In the genomic region with DNA sequence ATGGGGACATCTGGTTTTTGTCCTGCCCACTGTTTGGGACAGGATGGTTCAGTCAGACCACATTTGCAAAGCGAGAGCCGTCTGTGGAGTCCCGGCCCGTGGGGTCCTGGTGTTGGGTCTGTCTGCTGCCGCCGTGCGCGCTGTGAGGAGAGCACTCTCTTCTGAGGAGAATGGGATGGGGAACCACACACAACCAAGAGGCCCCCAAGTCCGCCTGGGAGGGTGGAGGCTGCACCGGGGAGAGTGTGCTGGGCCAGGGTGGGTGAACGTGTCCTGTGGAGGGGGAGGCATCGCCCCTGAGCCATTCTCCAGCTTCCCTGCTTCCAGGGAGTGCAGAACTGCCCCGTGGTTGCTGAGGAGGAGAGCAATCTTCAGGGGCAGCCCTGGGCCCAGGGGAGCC, we compare ENCODE assay signal across 11 cellular contexts.
DNase-seq lines count a peak whose midpoint lies in the region; ATAC-seq and TF ChIP-seq lines count a peak whose summit lies in the region.
"Had no signal": no experiment of that assay in that cellular context is flagged by ENCODE, and none has a peak within 500 bp of the region (broad histone marks: within the 10 kb centered on the region; RNA-seq: fewer than 3 reads in every experiment).

No MANE protein-coding gene starts in this region.

- no peaks in the 10 kb centered on the region for H3K27me3 Mint-ChIP-seq in H9 (ENCODE audit: low read depth)

- H3K9me3 Mint-ChIP-seq in H9: no peaks in the 10 kb centered on the region

- H2AFZ ChIP-seq in H9 (ENCODE audit: low read length): no peak overlapping the region

- no peak for DNase-seq in H9
- DNase-seq in left lung: peak in 1 of 2 donors; percentile 66
- no peak for DNase-seq in stomach
- no peak for DNase-seq in cerebellum (ENCODE audit: low spot score)
- no peak for DNase-seq in SKM-1 (lab: John Stamatoyannopoulos, UW; ENCODE audit: unreplicated experiment)
- DNase-seq: effector CD8-positive, alpha-beta T cell had no signal

- no peak for TF ChIP-seq CTCF in H9 (conservative IDR thresholded peaks at IDR 0.05)
- TF ChIP-seq CTCF in left lung (IDR thresholded peaks at IDR 0.05): no peak
- no peak for TF ChIP-seq CTCF in stomach (IDR thresholded peaks at IDR 0.05)

- no peak overlapping the region for H3K23ac ChIP-seq in H9 (ENCODE audit: insufficient read length, low read depth, low read length)

- H2BK15ac ChIP-seq in H9 (ENCODE audit: low read depth, low read length): no peak overlapping the region

- intact Hi-C loops in left lung (cut with DNase I) (no loop called here), stomach (cut with DNase I; ENCODE audit: low total_unique reads) (no loop called here)

- no peak overlapping the region; the same call in 1 of the 2 replicates for H3K4ac ChIP-seq in H9 (ENCODE audit: low read depth, low read length)

- ATAC-seq in left lung (no peak), HG02759 (IDR thresholded peaks at IDR 0.05; ENCODE audit: unreplicated experiment) (no peak), HG02981 (IDR thresholded peaks at IDR 0.05; ENCODE audit: unreplicated experiment) (no peak)

- no peak overlapping the region for H3T11ph ChIP-seq in H9 (ENCODE audit: low read length)

- H3K18ac ChIP-seq in H9 (ENCODE audit: insufficient read length, low read depth, low read length): peak overlapping the region; percentile 7

- H3K4me1 ChIP-seq in H9 (ENCODE audit: insufficient read depth, low read length): no peaks in the 10 kb centered on the region
- peaks cover 6 to 46% of the 10 kb centered on the region in 2 donors for H3K4me1 ChIP-seq in left lung
- peaks cover 0 to 22% (median 4%) of the 10 kb centered on the region in 4 donors for H3K4me1 ChIP-seq in stomach

- no peak for TF ChIP-seq POLR2A in stomach (IDR thresholded peaks at IDR 0.05)

- H3K79me2 ChIP-seq in H9 (ENCODE audit: insufficient read depth, low read length): no peaks in the 10 kb centered on the region

- H3K27ac Mint-ChIP-seq in H9: peak overlapping the region; percentile 84 to 99 (median 94); a peak in 4 of 7 replicates
- H3K27ac Mint-ChIP-seq: progenitor cell of endocrine pancreas had no signal

- no peak overlapping the region for H3K4me3 ChIP-seq in left lung
- no peak overlapping the region for H3K4me3 ChIP-seq in stomach
- H3K4me3 ChIP-seq: lung had no signal

- no peak overlapping the region for H2BK5ac ChIP-seq in H9 (ENCODE audit: insufficient read length, low read length)

- no peak overlapping the region for H4K5ac ChIP-seq in H9 (ENCODE audit: insufficient read length, low read depth, low read length)

- H3K14ac ChIP-seq in H9 (ENCODE audit: insufficient read depth, low read length): peak overlapping the region; percentile 56; the same call in 1 of the 2 replicates

- no peaks in the 10 kb centered on the region for H4K20me1 ChIP-seq in H9 (ENCODE audit: control insufficient read depth, insufficient read depth, insufficient read length)

- H3K79me1 ChIP-seq in H9 (ENCODE audit: insufficient read depth, low read depth, low read length, poor library complexity, severe bottlenecking): no peaks in the 10 kb centered on the region

- H3K27me3 ChIP-seq in H9 (ENCODE audit: insufficient read depth, low read length): no peaks in the 10 kb centered on the region
- no peaks in the 10 kb centered on the region for H3K27me3 ChIP-seq in left lung
- no peaks in the 10 kb centered on the region for H3K27me3 ChIP-seq in stomach

- H3K9me3 ChIP-seq in H9 (ENCODE audit: control insufficient read depth, low read depth, low read length): no peaks in the 10 kb centered on the region
- H3K9me3 ChIP-seq in left lung: no peaks in the 10 kb centered on the region
- no peaks in the 10 kb centered on the region for H3K9me3 ChIP-seq in stomach

- TF ChIP-seq EP300 in stomach (IDR thresholded peaks at IDR 0.05): no peak

- no peak overlapping the region for H3K56ac ChIP-seq in H9 (ENCODE audit: insufficient read length, low read depth, low read length)

- H3K36me3 Mint-ChIP-seq in H9 (ENCODE audit: insufficient read depth in 1 of 3, low read depth in 3 of 3): peaks cover 0 to 5% (median 1%) of the 10 kb centered on the region in 3 experiments; a peak in 1 of 7 replicates

- no peak overlapping the region for H3K9ac ChIP-seq in H9 (ENCODE audit: extremely low read depth, insufficient read length, low read length)

- no peak overlapping the region for H2BK20ac ChIP-seq in H9 (ENCODE audit: low read depth, low read length, poor library complexity, severe bottlenecking)

- H3K27ac ChIP-seq in H9 (ENCODE audit: insufficient read length, low read depth, low read length) (peak overlapping the region; percentile 70), adipose tissue (ENCODE audit: low read depth, low read length) (peak overlapping the region; percentile 64), left lung (peak overlapping the region; percentile 77 to 96), stomach (peak overlapping the region in 3 of 5 donors; percentile 66 to 80 (median 80))

- WGBS in H9 (ENCODE audit: extremely low coverage, insufficient read length, low lambda C conversion rate): no CpG with 5 or more reads among the region's 13 CpGs
- WGBS in adipose tissue, 3 donors: 76 to 82% (median 82%) methylated on average over 13 of the region's 13 CpGs
- WGBS in stomach, 5 donors: 88 to 100% (median 90%) methylated on average over 8 to 13 of the region's 13 CpGs

- peaks cover 20 to 28% of the 10 kb centered on the region in 2 experiments for H3K4me1 Mint-ChIP-seq in H9

- peak overlapping the region; percentile 72 for H2BK120ac ChIP-seq in H9 (ENCODE audit: low read depth, low read length, poor library complexity, severe bottlenecking)

- H2AK5ac ChIP-seq in H9 (ENCODE audit: insufficient read length, low read length): no peak overlapping the region

- no peak overlapping the region for H3K4me3 Mint-ChIP-seq in H9

- H3K36me3 ChIP-seq in left lung (peaks cover 0 to 9% of the 10 kb centered on the region in 2 donors), stomach (no peaks in the 10 kb centered on the region)

- H3K4me2 ChIP-seq in H9 (ENCODE audit: insufficient read depth, insufficient read length, low read length): no peak overlapping the region

- no peak overlapping the region for H4K8ac ChIP-seq in H9 (replicated peaks; ENCODE audit: insufficient read length, low read depth, low read length)

- no peaks in the 10 kb centered on the region for H3K23me2 ChIP-seq in H9 (ENCODE audit: insufficient read length, low read depth, low read length, poor library complexity, severe bottlenecking)

- H2BK12ac ChIP-seq in H9 (ENCODE audit: insufficient read length, low read depth, low read length): peak overlapping the region; percentile 87

- peak overlapping the region; percentile 84 for H4K91ac ChIP-seq in H9 (ENCODE audit: insufficient read length, low read depth, low read length)
